In the genomic region with DNA sequence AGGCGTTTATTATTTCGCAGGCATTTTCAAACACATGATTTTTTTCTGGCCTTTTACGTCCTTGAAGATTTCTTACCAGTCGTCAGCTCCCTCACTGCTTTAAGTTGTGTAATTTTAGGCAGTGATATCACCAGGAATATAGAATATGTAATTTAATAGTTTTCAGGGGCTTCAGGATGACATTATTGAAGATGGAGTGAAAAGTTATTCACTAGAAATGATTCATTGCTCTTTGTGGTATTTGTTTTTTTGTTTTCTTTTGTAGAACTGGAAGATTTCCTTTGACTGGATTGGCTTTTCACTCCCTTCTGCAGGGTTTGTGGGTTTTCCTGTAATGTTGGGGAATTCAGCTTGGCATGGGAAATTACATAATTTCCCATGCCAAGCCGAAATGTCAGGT, we compare ENCODE assay signal across 1 cellular context.
TF ChIP-seq lines count a peak whose summit lies in the region.

No MANE protein-coding gene starts in this region.

TF ChIP-seq in A549, 52 proteins besides CTCF, POLR2A, EP300 and RAD21 (continued from another document):
- TF ChIP-seq, protein P1, sequence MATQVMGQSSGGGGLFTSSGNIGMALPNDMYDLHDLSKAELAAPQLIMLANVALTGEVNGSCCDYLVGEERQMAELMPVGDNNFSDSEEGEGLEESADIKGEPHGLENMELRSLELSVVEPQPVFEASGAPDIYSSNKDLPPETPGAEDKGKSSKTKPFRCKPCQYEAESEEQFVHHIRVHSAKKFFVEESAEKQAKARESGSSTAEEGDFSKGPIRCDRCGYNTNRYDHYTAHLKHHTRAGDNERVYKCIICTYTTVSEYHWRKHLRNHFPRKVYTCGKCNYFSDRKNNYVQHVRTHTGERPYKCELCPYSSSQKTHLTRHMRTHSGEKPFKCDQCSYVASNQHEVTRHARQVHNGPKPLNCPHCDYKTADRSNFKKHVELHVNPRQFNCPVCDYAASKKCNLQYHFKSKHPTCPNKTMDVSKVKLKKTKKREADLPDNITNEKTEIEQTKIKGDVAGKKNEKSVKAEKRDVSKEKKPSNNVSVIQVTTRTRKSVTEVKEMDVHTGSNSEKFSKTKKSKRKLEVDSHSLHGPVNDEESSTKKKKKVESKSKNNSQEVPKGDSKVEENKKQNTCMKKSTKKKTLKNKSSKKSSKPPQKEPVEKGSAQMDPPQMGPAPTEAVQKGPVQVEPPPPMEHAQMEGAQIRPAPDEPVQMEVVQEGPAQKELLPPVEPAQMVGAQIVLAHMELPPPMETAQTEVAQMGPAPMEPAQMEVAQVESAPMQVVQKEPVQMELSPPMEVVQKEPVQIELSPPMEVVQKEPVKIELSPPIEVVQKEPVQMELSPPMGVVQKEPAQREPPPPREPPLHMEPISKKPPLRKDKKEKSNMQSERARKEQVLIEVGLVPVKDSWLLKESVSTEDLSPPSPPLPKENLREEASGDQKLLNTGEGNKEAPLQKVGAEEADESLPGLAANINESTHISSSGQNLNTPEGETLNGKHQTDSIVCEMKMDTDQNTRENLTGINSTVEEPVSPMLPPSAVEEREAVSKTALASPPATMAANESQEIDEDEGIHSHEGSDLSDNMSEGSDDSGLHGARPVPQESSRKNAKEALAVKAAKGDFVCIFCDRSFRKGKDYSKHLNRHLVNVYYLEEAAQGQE (IDR thresholded peaks at IDR 0.05): no peak
- TF ChIP-seq JUNB (IDR thresholded peaks at IDR 0.05): no peak
- TF ChIP-seq RFX5 (IDR thresholded peaks at IDR 0.05): no peak
- TF ChIP-seq, protein P2, sequence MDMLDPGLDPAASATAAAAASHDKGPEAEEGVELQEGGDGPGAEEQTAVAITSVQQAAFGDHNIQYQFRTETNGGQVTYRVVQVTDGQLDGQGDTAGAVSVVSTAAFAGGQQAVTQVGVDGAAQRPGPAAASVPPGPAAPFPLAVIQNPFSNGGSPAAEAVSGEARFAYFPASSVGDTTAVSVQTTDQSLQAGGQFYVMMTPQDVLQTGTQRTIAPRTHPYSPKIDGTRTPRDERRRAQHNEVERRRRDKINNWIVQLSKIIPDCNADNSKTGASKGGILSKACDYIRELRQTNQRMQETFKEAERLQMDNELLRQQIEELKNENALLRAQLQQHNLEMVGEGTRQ (IDR thresholded peaks at IDR 0.05): no peak
- no peak for TF ChIP-seq GATA3 (IDR thresholded peaks at IDR 0.05; ENCODE audit: borderline replicate concordance)
- TF ChIP-seq CBX8 (IDR thresholded peaks at IDR 0.05): no peak
TF ChIP-seq in A549: peak in this region for 0.
